ENCODE assay signal across 39 cellular contexts in genomic region chr11:18713646-18714442, GRCh38. TPM values are rescaled to one million over a fixed set of nuclear protein-coding genes. Genes with fewer than 3 reads are reported as not detected.
"Had no signal": no experiment of that assay in that cellular context is flagged by ENCODE, and none has a peak within 500 bp of the region (broad histone marks: within the 10 kb centered on the region; RNA-seq: fewer than 3 reads in every experiment).

No MANE protein-coding gene starts in this region.

- H3K36me3 Mint-ChIP-seq: activated CD4-positive, alpha-beta memory T cell treated with anti-CD3 and anti-CD28 coated beads for 36 hours; activated CD8-positive, alpha-beta memory T cell treated with anti-CD3 and anti-CD28 coated beads, Interleukin-2, amount 10 ng/mL, durations not matched to agents 7 days and 5 days; activated naive CD4-positive, alpha-beta T cell treated with anti-CD3 and anti-CD28 coated beads, Interleukin-2, amount 50 U/mL, for 24 hours; activated naive CD8-positive, alpha-beta T cell treated with anti-CD3 and anti-CD28 coated beads for 36 hours had no signal

- H3K27ac ChIP-seq: adrenal gland, body of pancreas, breast epithelium, cardiac muscle cell, coronary artery, dorsolateral prefrontal cortex, esophagus muscularis mucosa, foreskin keratinocyte, gastrocnemius medialis, WERI-Rb-1 had no signal

- H3K4me3 ChIP-seq: adrenal gland, body of pancreas, breast epithelium, cardiac muscle cell, coronary artery, dorsolateral prefrontal cortex, esophagus muscularis mucosa, gastrocnemius medialis had no signal

- H3K36me3 ChIP-seq: adrenal gland, breast epithelium, cardiac muscle cell, esophagus muscularis mucosa, gastrocnemius medialis, WERI-Rb-1 had no signal

- ATAC-seq: activated CD4-positive, CD25-positive, alpha-beta regulatory T cell treated with anti-CD3 and anti-CD28 coated beads, Interleukin-2, amount 50 U/mL, for 24 hours; activated CD8-positive, alpha-beta memory T cell treated with anti-CD3 and anti-CD28 coated beads, Interleukin-2, amount 10 ng/mL, durations not matched to agents 7 days and 5 days; activated CD8-positive, alpha-beta T cell treated with anti-CD3 and anti-CD28 coated beads, Interleukin-2, amount 10 ng/mL, durations not matched to agents 7 days and 5 days; activated naive CD8-positive, alpha-beta T cell treated with anti-CD3 and anti-CD28 coated beads, Interleukin-2, amount 50 U/mL, for 24 hours; body of pancreas; foreskin keratinocyte; gastrocnemius medialis; T-helper 17 cell had no signal

- DNase-seq: activated B cell treated with CpG ODN at 0.5 μM for 24 hours; activated CD4-positive, alpha-beta memory T cell treated with anti-CD3 and anti-CD28 coated beads for 36 hours; activated CD4-positive, alpha-beta T cell treated with anti-CD3 and anti-CD28 coated beads for 48 hours; activated CD8-positive, alpha-beta memory T cell treated with anti-CD3 and anti-CD28 coated beads, Interleukin-2, amount 10 ng/mL, durations not matched to agents 7 days and 5 days; activated CD8-positive, alpha-beta memory T cell treated with anti-CD3 and anti-CD28 coated beads, Interleukin-2, amount 50 U/mL, for 4 hours; activated CD8-positive, alpha-beta T cell treated with anti-CD3 and anti-CD28 coated beads, Interleukin-2, amount 10 ng/mL, durations not matched to agents 7 days and 5 days; activated effector memory CD4-positive, alpha-beta T cell treated with anti-CD3 and anti-CD28 coated beads, Interleukin-2, amount 50 U/mL, for 16 hours; activated naive CD4-positive, alpha-beta T cell treated with anti-CD3 and anti-CD28 coated beads for 36 hours; activated naive CD8-positive, alpha-beta T cell treated with anti-CD3 and anti-CD28 coated beads for 36 hours; activated naive CD8-positive, alpha-beta T cell treated with anti-CD3 and anti-CD28 coated beads, Interleukin-2, amount 50 U/mL, for 24 hours; activated T-cell treated with anti-CD3 and anti-CD28 coated beads, Interleukin-2, amount 50 U/mL, for 1 hour; activated T-cell treated with anti-CD3 and anti-CD28 coated beads, Interleukin-2, amount 50 U/mL, for 48 hours; adrenal gland; amygdala; body of pancreas; central memory CD4-positive, alpha-beta T cell; cerebellar nuclear complex; effector memory CD4-positive, alpha-beta T cell; endodermal cell; erythroblast; foreskin keratinocyte; gastrocnemius medialis; glutamatergic neuron; T-helper 1 cell; T-helper 17 cell; T1000; WERI-Rb-1 had no signal

- H3K27me3 Mint-ChIP-seq: activated CD4-positive, alpha-beta memory T cell treated with anti-CD3 and anti-CD28 coated beads for 36 hours; activated naive CD4-positive, alpha-beta T cell treated with anti-CD3 and anti-CD28 coated beads, Interleukin-2, amount 50 U/mL, for 24 hours; activated naive CD8-positive, alpha-beta T cell treated with anti-CD3 and anti-CD28 coated beads for 36 hours; activated naive CD8-positive, alpha-beta T cell treated with anti-CD3 and anti-CD28 coated beads, Interleukin-2, amount 50 U/mL, for 24 hours; T-helper 17 cell had no signal

- H3K27me3 ChIP-seq: adrenal gland, body of pancreas, breast epithelium, dorsolateral prefrontal cortex, esophagus muscularis mucosa, gastrocnemius medialis had no signal

- H3K27ac Mint-ChIP-seq: activated B cell treated with CpG ODN at 0.5 μM for 24 hours; activated CD4-positive, alpha-beta memory T cell treated with anti-CD3 and anti-CD28 coated beads for 36 hours; activated CD8-positive, alpha-beta memory T cell treated with anti-CD3 and anti-CD28 coated beads, Interleukin-2, amount 10 ng/mL, durations not matched to agents 7 days and 5 days; activated CD8-positive, alpha-beta T cell treated with anti-CD3 and anti-CD28 coated beads, Interleukin-2, amount 10 ng/mL, durations not matched to agents 7 days and 5 days; activated naive CD4-positive, alpha-beta T cell treated with anti-CD3 and anti-CD28 coated beads for 36 hours; activated naive CD4-positive, alpha-beta T cell treated with anti-CD3 and anti-CD28 coated beads, Interleukin-2, amount 50 U/mL, for 24 hours; activated naive CD8-positive, alpha-beta T cell treated with anti-CD3 and anti-CD28 coated beads for 36 hours; activated naive CD8-positive, alpha-beta T cell treated with anti-CD3 and anti-CD28 coated beads, Interleukin-2, amount 50 U/mL, for 24 hours; activated T-helper 1 cell treated with anti-CD3 and anti-CD28 coated beads, Interleukin-12 subunit alpha, Interleukin-12 subunit beta, Interleukin-2, Interleukin-4 antibody, amounts not matched to agents 30 ng/mL and 10 ng/mL and 1 ng/mL, durations not matched to agents 14 hours and 24 hours and 36 hours; activated T-helper 2 cell treated with anti-CD3 and anti-CD28 coated beads, Interferon-gamma antibody, Interleukin-2, Interleukin-4, amounts not matched to agents 10 μg/mL and 5 μg/mL and 100 μg/mL, durations not matched to agents 14 hours and 24 hours and 36 hours; dendritic cell treated with granulocyte-macrophage colony-stimulating factor and Interleukin-4, amounts not matched to agents 40 ng/mL and 50 ng/mL, for 4 days; endodermal cell; T-helper 17 cell; T-helper 2 cell treated with Interferon-gamma antibody and Interleukin-4, amounts not matched to agents 5 μg/mL and 100 μg/mL, for 36 hours had no signal

- H3K4me1 Mint-ChIP-seq: activated B cell treated with CpG ODN at 0.5 μM for 24 hours; activated naive CD4-positive, alpha-beta T cell treated with anti-CD3 and anti-CD28 coated beads, Interleukin-2, amount 50 U/mL, for 24 hours; activated naive CD8-positive, alpha-beta T cell treated with anti-CD3 and anti-CD28 coated beads, Interleukin-2, amount 50 U/mL, for 24 hours had no signal

- H3K9me3 ChIP-seq: adrenal gland, body of pancreas, breast epithelium, esophagus muscularis mucosa, gastrocnemius medialis had no signal

- H3K9me3 Mint-ChIP-seq: activated B cell treated with CpG ODN at 0.5 μM for 24 hours; activated CD4-positive, alpha-beta memory T cell treated with anti-CD3 and anti-CD28 coated beads for 36 hours; activated naive CD4-positive, alpha-beta T cell treated with anti-CD3 and anti-CD28 coated beads for 36 hours; activated naive CD4-positive, alpha-beta T cell treated with anti-CD3 and anti-CD28 coated beads, Interleukin-2, amount 50 U/mL, for 24 hours; activated naive CD8-positive, alpha-beta T cell treated with anti-CD3 and anti-CD28 coated beads for 36 hours; activated naive CD8-positive, alpha-beta T cell treated with anti-CD3 and anti-CD28 coated beads, Interleukin-2, amount 50 U/mL, for 24 hours; activated T-helper 1 cell treated with anti-CD3 and anti-CD28 coated beads, Interleukin-12 subunit alpha, Interleukin-12 subunit beta, Interleukin-2, Interleukin-4 antibody, amounts not matched to agents 30 ng/mL and 10 ng/mL and 1 ng/mL, durations not matched to agents 14 hours and 24 hours and 36 hours; activated T-helper 2 cell treated with anti-CD3 and anti-CD28 coated beads, Interferon-gamma antibody, Interleukin-2, Interleukin-4, amounts not matched to agents 10 μg/mL and 5 μg/mL and 100 μg/mL, durations not matched to agents 14 hours and 24 hours and 36 hours; dendritic cell treated with granulocyte-macrophage colony-stimulating factor and Interleukin-4, amounts not matched to agents 40 ng/mL and 50 ng/mL, for 4 days; endodermal cell; T-helper 2 cell treated with Interferon-gamma antibody and Interleukin-4, amounts not matched to agents 5 μg/mL and 100 μg/mL, for 36 hours had no signal

- H3K4me1 ChIP-seq: adrenal gland, body of pancreas, breast epithelium, esophagus muscularis mucosa, foreskin keratinocyte, gastrocnemius medialis had no signal

- H3K4me3 Mint-ChIP-seq: activated B cell treated with CpG ODN at 0.5 μM for 24 hours; activated CD4-positive, alpha-beta memory T cell treated with anti-CD3 and anti-CD28 coated beads for 36 hours; activated CD8-positive, alpha-beta memory T cell treated with anti-CD3 and anti-CD28 coated beads, Interleukin-2, amount 10 ng/mL, durations not matched to agents 7 days and 5 days; activated CD8-positive, alpha-beta T cell treated with anti-CD3 and anti-CD28 coated beads, Interleukin-2, amount 10 ng/mL, durations not matched to agents 7 days and 5 days; activated naive CD4-positive, alpha-beta T cell treated with anti-CD3 and anti-CD28 coated beads for 36 hours; activated naive CD4-positive, alpha-beta T cell treated with anti-CD3 and anti-CD28 coated beads, Interleukin-2, amount 50 U/mL, for 24 hours; activated naive CD8-positive, alpha-beta T cell treated with anti-CD3 and anti-CD28 coated beads for 36 hours; activated naive CD8-positive, alpha-beta T cell treated with anti-CD3 and anti-CD28 coated beads, Interleukin-2, amount 50 U/mL, for 24 hours; activated T-helper 1 cell treated with anti-CD3 and anti-CD28 coated beads, Interleukin-12 subunit alpha, Interleukin-12 subunit beta, Interleukin-2, Interleukin-4 antibody, amounts not matched to agents 30 ng/mL and 10 ng/mL and 1 ng/mL, durations not matched to agents 14 hours and 24 hours and 36 hours; dendritic cell treated with granulocyte-macrophage colony-stimulating factor and Interleukin-4, amounts not matched to agents 40 ng/mL and 50 ng/mL, for 4 days; endodermal cell; T-helper 17 cell; T-helper 2 cell treated with Interferon-gamma antibody and Interleukin-4, amounts not matched to agents 5 μg/mL and 100 μg/mL, for 36 hours had no signal

RNA-seq across cellular contexts. Expression of gene IGSF22, which starts 12.1 kb away (rescaled TPM):
- total RNA-seq: activated CD8-positive, alpha-beta T cell treated with anti-CD3 and anti-CD28 coated beads, Interleukin-2, amount 10 ng/mL, durations not matched to agents 7 days and 5 days; body of pancreas; gastrocnemius medialis had no signal
- polyA plus RNA-seq: aorta had no signal
